1 cellular context compared by ENCODE assay signal in genomic region chr11:95067828-95068244, GRCh38.
TF ChIP-seq lines count a peak whose summit lies in the region.

No MANE protein-coding gene starts in this region.

TF ChIP-seq in IMR-90, 13 proteins besides CTCF, POLR2A, EP300 and RAD21:
- no peak for TF ChIP-seq CEBPB (IDR thresholded peaks at IDR 0.05; ENCODE audit: low read depth, low read length)
- no peak for TF ChIP-seq FOS (IDR thresholded peaks at IDR 0.05; ENCODE audit: low read depth, low read length)
- TF ChIP-seq SMC3 (IDR thresholded peaks at IDR 0.05; ENCODE audit: low read depth, low read length): no peak
- no peak for TF ChIP-seq NFE2L2 (IDR thresholded peaks at IDR 0.05; ENCODE audit: low read depth, low read length)
- no peak for TF ChIP-seq CHD1 (IDR thresholded peaks at IDR 0.05; ENCODE audit: low read depth, low read length)
- no peak for TF ChIP-seq ELK1 (IDR thresholded peaks at IDR 0.05; ENCODE audit: borderline replicate concordance, low read depth, low read length)
- no peak for TF ChIP-seq MAFK (IDR thresholded peaks at IDR 0.05; ENCODE audit: low read depth, low read length)
- TF ChIP-seq BHLHE40 (IDR thresholded peaks at IDR 0.05; ENCODE audit: low read depth, low read length): no peak
- no peak for TF ChIP-seq RFX5 (IDR thresholded peaks at IDR 0.05; ENCODE audit: low read depth, low read length)
- no peak for TF ChIP-seq USF2 (IDR thresholded peaks at IDR 0.05; ENCODE audit: low read depth, low read length)
- no peak for TF ChIP-seq MXI1 (IDR thresholded peaks at IDR 0.05; ENCODE audit: borderline replicate concordance, low read depth, low read length)
- no peak for TF ChIP-seq MAZ (IDR thresholded peaks at IDR 0.05; ENCODE audit: borderline replicate concordance, low read depth, low read length)
- no peak for TF ChIP-seq RCOR1 (IDR thresholded peaks at IDR 0.05; ENCODE audit: insufficient replicate concordance, low read length)
